9 cellular contexts compared by ENCODE assay signal in the genomic region with DNA sequence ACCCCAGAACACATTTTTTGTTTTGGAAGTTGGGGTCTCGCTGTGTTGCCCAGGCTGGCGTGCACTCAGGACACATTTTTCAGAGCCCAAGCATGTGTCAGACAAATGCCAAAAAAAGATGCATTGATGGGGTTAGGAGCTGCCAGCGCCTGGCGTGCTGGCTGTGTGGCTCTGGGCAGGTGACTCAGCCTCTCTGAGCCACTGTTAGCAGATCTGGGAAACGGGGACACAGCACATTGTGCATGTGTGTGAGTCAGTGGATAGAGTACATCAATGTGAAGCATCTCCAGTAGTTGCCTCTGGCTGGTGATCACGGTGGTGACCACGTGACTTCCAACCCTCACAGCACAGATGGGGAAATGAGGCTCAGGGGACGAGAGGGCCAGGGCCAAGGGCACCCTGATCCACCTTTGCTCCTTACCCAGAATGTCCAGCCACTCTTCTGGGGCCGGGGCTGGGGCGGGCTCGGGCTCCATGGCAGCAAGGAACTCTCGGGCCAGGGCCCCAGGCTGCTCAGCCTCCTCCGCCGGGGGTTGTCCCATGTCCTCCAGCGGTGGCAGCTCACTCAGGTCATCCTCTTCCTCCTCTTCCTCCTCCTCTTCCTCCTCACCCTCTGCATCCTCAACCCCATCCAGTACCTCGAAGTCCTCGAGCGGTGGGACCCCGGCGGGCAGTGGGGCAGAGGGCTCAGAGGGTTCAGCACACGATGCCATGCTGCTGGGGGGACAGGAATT. TPM values are rescaled to one million over a fixed set of nuclear protein-coding genes. Genes with fewer than 3 reads are reported as not detected.
A peak's percentile ranks its signal among the peaks of the same experiment; 100 is the strongest.
DNase-seq lines count a peak whose midpoint lies in the region; ATAC-seq and FAIRE-seq lines count a peak whose summit lies in the region.
"Had no signal": no experiment of that assay in that cellular context is flagged by ENCODE, and none has a peak within 500 bp of the region (broad histone marks: within the 10 kb centered on the region; RNA-seq: fewer than 3 reads in every experiment).

No MANE protein-coding gene starts in this region.

- peak; percentile 23 for FAIRE-seq in HTR-8/SVneo (lab: Jason Lieb, UNC)
- FAIRE-seq: endothelial cell of umbilical vein had no signal

- H3K27ac Mint-ChIP-seq in natural killer cell treated with Interleukin-12 subunit alpha and Interleukin-12 subunit beta and Interleukin-15 and Interleukin-18, amount 100 ng/mL, for 72 hours = peak overlapping the region in 1 of 2 donors; percentile 89

- H3K4me1 ChIP-seq in BLaER1 treated with 17β-estradiol and CSF1 and Interleukin-3, amounts not matched to agents 10 nM and 100 nM = peaks cover 21 to 32% (median 24%) of the 10 kb centered on the region in 10 experiments

- peak overlapping the region; percentile 79 to 100 (median 94); a peak in 17 of 22 replicates for H3K4me2 ChIP-seq in BLaER1 treated with 17β-estradiol and CSF1 and Interleukin-3, amounts not matched to agents 10 nM and 100 nM

- no peaks in the 10 kb centered on the region for H3K27me3 ChIP-seq in BLaER1 treated with 17β-estradiol and CSF1 and Interleukin-3, amounts not matched to agents 10 nM and 100 nM

- DNase-seq in HTR-8/SVneo (ENCODE audit: insufficient read length, low spot score) = no peak
- peak; percentile 46 for DNase-seq in amniotic epithelial cell (ENCODE audit: low read depth)
- peak; percentile 40 for DNase-seq in natural killer cell treated with Interleukin-12 subunit alpha and Interleukin-12 subunit beta and Interleukin-15 and Interleukin-18, amount 100 ng/mL, for 72 hours (ENCODE audit: low spot score)
- no peak for DNase-seq in NCI-H128 (lab: John Stamatoyannopoulos, UW; ENCODE audit: unreplicated experiment)

- H3K36me3 ChIP-seq in BLaER1 treated with 17β-estradiol and CSF1 and Interleukin-3, amounts not matched to agents 10 nM and 100 nM = peaks cover 49 to 56% (median 54%) of the 10 kb centered on the region in 11 experiments

- H3K4me3 Mint-ChIP-seq in natural killer cell treated with Interleukin-12 subunit alpha and Interleukin-12 subunit beta and Interleukin-15 and Interleukin-18, amount 100 ng/mL, for 72 hours = peak overlapping the region; percentile 30

- no peaks in the 10 kb centered on the region for H3K27me3 Mint-ChIP-seq in natural killer cell treated with Interleukin-12 subunit alpha and Interleukin-12 subunit beta and Interleukin-15 and Interleukin-18, amount 100 ng/mL, for 72 hours

- peak overlapping the region in 10 of 11 experiments; percentile 68 to 88 (median 82); a peak in 13 of 22 replicates for H3K9ac ChIP-seq in BLaER1 treated with 17β-estradiol and CSF1 and Interleukin-3, amounts not matched to agents 10 nM and 100 nM

- no peaks in the 10 kb centered on the region for H3K9me3 Mint-ChIP-seq in natural killer cell treated with Interleukin-12 subunit alpha and Interleukin-12 subunit beta and Interleukin-15 and Interleukin-18, amount 100 ng/mL, for 72 hours

- peaks cover 0 to 34% (median 0%) of the 10 kb centered on the region in 11 experiments; a peak in 9 of 22 replicates for H4K20me1 ChIP-seq in BLaER1 treated with 17β-estradiol and CSF1 and Interleukin-3, amounts not matched to agents 10 nM and 100 nM

- peak overlapping the region in 5 of 11 experiments; percentile 30 to 84 (median 73); a peak in 5 of 22 replicates for H3K27ac ChIP-seq in BLaER1 treated with 17β-estradiol and CSF1 and Interleukin-3, amounts not matched to agents 10 nM and 100 nM

- no peaks in the 10 kb centered on the region for H3K36me3 Mint-ChIP-seq in natural killer cell treated with Interleukin-12 subunit alpha and Interleukin-12 subunit beta and Interleukin-15 and Interleukin-18, amount 100 ng/mL, for 72 hours

- no peak for ATAC-seq in natural killer cell treated with Interleukin-12 subunit alpha and Interleukin-12 subunit beta and Interleukin-15 and Interleukin-18, amount 100 ng/mL, for 72 hours
- ATAC-seq in HG03432 (IDR thresholded peaks at IDR 0.05; ENCODE audit: unreplicated experiment) (no peak), HG03139 (IDR thresholded peaks at IDR 0.05; ENCODE audit: unreplicated experiment) (no peak), HG03159 (IDR thresholded peaks at IDR 0.05; ENCODE audit: unreplicated experiment) (no peak)

- no peaks in the 10 kb centered on the region for H3K9me3 ChIP-seq in BLaER1 treated with 17β-estradiol and CSF1 and Interleukin-3, amounts not matched to agents 10 nM and 100 nM (replicated peaks in 1 of 11)

- peak overlapping the region in 6 of 10 experiments; percentile 65 to 80 (median 72); a peak in 7 of 20 replicates for H3K4me3 ChIP-seq in BLaER1 treated with 17β-estradiol and CSF1 and Interleukin-3, amounts not matched to agents 10 nM and 100 nM

- peaks cover 24 to 26% of the 10 kb centered on the region in 2 donors for H3K4me1 Mint-ChIP-seq in natural killer cell treated with Interleukin-12 subunit alpha and Interleukin-12 subunit beta and Interleukin-15 and Interleukin-18, amount 100 ng/mL, for 72 hours (ENCODE audit: low read depth in 2 of 2)

RNA-seq across cellular contexts. Expression of gene FKBP8, which starts 1.9 kb away (rescaled TPM):
- 100 to 1,000 TPM; 199 to 208 TPM for total RNA-seq in natural killer cell treated with Interleukin-12 subunit alpha and Interleukin-12 subunit beta and Interleukin-15 and Interleukin-18, amount 100 ng/mL, for 72 hours

RNA-seq across cellular contexts. Expression of gene KXD1, which starts 16.2 kb away (rescaled TPM):
- 100 to 1,000 TPM; 105 to 144 TPM for total RNA-seq in natural killer cell treated with Interleukin-12 subunit alpha and Interleukin-12 subunit beta and Interleukin-15 and Interleukin-18, amount 100 ng/mL, for 72 hours

RNA-seq across cellular contexts. Expression of gene ELL, which starts 19.6 kb away (rescaled TPM):
- total RNA-seq in natural killer cell treated with Interleukin-12 subunit alpha and Interleukin-12 subunit beta and Interleukin-15 and Interleukin-18, amount 100 ng/mL, for 72 hours = 10 to 100 TPM; 52.3 to 75.2 TPM

RNA-seq across cellular contexts. Expression of gene UBA52, which starts 30.2 kb away (rescaled TPM):
- total RNA-seq in natural killer cell treated with Interleukin-12 subunit alpha and Interleukin-12 subunit beta and Interleukin-15 and Interleukin-18, amount 100 ng/mL, for 72 hours = 1,000 to 10,000 TPM; 1,148 to 1,390 TPM

RNA-seq across cellular contexts. Expression of gene REX1BD, which starts 47.2 kb away (rescaled TPM):
- total RNA-seq in natural killer cell treated with Interleukin-12 subunit alpha and Interleukin-12 subunit beta and Interleukin-15 and Interleukin-18, amount 100 ng/mL, for 72 hours = 100 to 1,000 TPM in 1 of 2 donors, 10 to 100 TPM in 1; 81.5 to 104 TPM

Comparison
In these comparisons a context has a peak if more than half of its experiments do, and no peak if none do; other contexts are left out.
1. DNase-seq: peak in amniotic epithelial cell (single experiment) and natural killer cell treated with Interleukin-12 subunit alpha and Interleukin-12 subunit beta and Interleukin-15 and Interleukin-18, amount 100 ng/mL, for 72 hours (single experiment); none in HTR-8/SVneo (single experiment) and NCI-H128 (single experiment).